Comparison of ENCODE assay signal across 26 cellular contexts in the genomic region with DNA sequence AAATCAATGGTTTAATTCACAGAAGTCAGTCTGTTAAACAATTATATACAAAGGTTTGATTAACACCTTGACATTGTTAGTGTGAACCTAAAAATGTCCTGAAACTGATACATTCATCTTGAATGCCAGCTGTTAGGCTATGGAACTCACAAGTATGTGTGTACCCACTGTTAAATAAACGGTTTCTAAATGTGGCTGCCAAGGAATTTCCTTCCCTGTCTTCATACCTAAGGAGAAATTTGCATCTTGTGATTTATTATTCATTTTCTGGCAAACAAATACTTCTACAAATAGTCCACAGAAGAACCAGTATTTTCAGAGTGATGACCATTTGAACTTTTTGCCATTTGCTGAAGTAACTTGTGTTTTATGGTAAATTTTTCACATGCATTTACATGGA.
A peak's percentile ranks its signal among the peaks of the same experiment; 100 is the strongest.
DNase-seq lines count a peak whose midpoint lies in the region; ATAC-seq, FAIRE-seq and TF ChIP-seq lines count a peak whose summit lies in the region.
"Had no signal": no experiment of that assay in that cellular context is flagged by ENCODE, and none has a peak within 500 bp of the region (broad histone marks: within the 10 kb centered on the region; RNA-seq: fewer than 3 reads in every experiment).

No MANE protein-coding gene starts in this region.

- DNase-seq in EH (ENCODE audit: low read depth), result peak; percentile 40
- peak; percentile 63 for DNase-seq in astrocyte (ENCODE audit: low read depth)
- peak; percentile 58 for DNase-seq in fibroblast of peridontal ligament (ENCODE audit: extremely low read depth)
- DNase-seq in renal cortical epithelial cell (ENCODE audit: low read depth), result peak; percentile 77
- DNase-seq in NOMO-1 (lab: John Stamatoyannopoulos, UW; ENCODE audit: unreplicated experiment in 2 of 2), result no peak
- DNase-seq: activated CD4-positive, alpha-beta memory T cell treated with anti-CD3 and anti-CD28 coated beads, Interleukin-2, amount 10 ng/mL, durations not matched to agents 7 days and 5 days; activated naive CD4-positive, alpha-beta T cell; anterior cingulate cortex; left ventricle myocardium inferior; MG63; mucosa of descending colon; NCI-H1436; NCI-H2171; NCI-H748 treated with DMSO at 0.1 percent for 48 hours; OCI-M1; stimulated activated naive CD8-positive, alpha-beta T cell treated with anti-CD3 and anti-CD28 coated beads, Interleukin-15, amount 100 ng/mL, for 72 hours; T-helper 2 cell had no signal

- TF ChIP-seq CTCF in astrocyte (IDR thresholded peaks at IDR 0.05; ENCODE audit: insufficient read depth, low read depth, low read length), result no peak

- no peak overlapping the region for H3K27ac ChIP-seq in astrocyte (ENCODE audit: low read depth, low read length)
- H3K27ac ChIP-seq: BLaER1, left ventricle myocardium inferior, SJSA1 had no signal

- H3K27ac Mint-ChIP-seq in astrocyte (ENCODE audit: unreplicated experiment), result no peak overlapping the region
- H3K27ac Mint-ChIP-seq: activated CD4-positive, alpha-beta memory T cell treated with anti-CD3 and anti-CD28 coated beads, Interleukin-2, amount 10 ng/mL, durations not matched to agents 7 days and 5 days; stimulated activated naive CD8-positive, alpha-beta T cell treated with anti-CD3 and anti-CD28 coated beads, Interleukin-15, amount 100 ng/mL, for 72 hours; WTC11 had no signal

- no peak for ATAC-seq in GM19395 (IDR thresholded peaks at IDR 0.05; ENCODE audit: unreplicated experiment)
- ATAC-seq in activated CD4-positive, CD25-positive, alpha-beta regulatory T cell treated with anti-CD3 and anti-CD28 coated beads, Interleukin-2, amount 50 U/mL, for 24 hours, result no peak
- no peak for ATAC-seq in GM18868 (IDR thresholded peaks at IDR 0.05; ENCODE audit: unreplicated experiment)
- ATAC-seq: stimulated activated naive CD8-positive, alpha-beta T cell treated with anti-CD3 and anti-CD28 coated beads, Interleukin-15, amount 100 ng/mL, for 72 hours; WTC11 had no signal

- no peak overlapping the region for H3K4me3 ChIP-seq in astrocyte (ENCODE audit: insufficient read depth, low read depth, low read length)
- H3K4me3 ChIP-seq: BLaER1, HAP-1, left ventricle myocardium inferior, MG63, mucosa of descending colon, SJSA1 had no signal

- H3K27me3 ChIP-seq in astrocyte (ENCODE audit: insufficient read depth, low read length), result no peaks in the 10 kb centered on the region
- H3K27me3 ChIP-seq: BLaER1, MG63, SJSA1 had no signal

- no peak overlapping the region for H2AFZ ChIP-seq in astrocyte (ENCODE audit: low read depth, low read length)

- H3K9me3 ChIP-seq in astrocyte (ENCODE audit: insufficient read depth, low read depth, low read length), result no peaks in the 10 kb centered on the region
- H3K9me3 ChIP-seq: BLaER1, HAP-1, left ventricle myocardium inferior, MG63, mucosa of descending colon, SJSA1 had no signal

- peaks cover 1% of the 10 kb centered on the region for H3K9me3 Mint-ChIP-seq in astrocyte (ENCODE audit: unreplicated experiment)
- H3K9me3 Mint-ChIP-seq: activated CD4-positive, alpha-beta memory T cell treated with anti-CD3 and anti-CD28 coated beads, Interleukin-2, amount 10 ng/mL, durations not matched to agents 7 days and 5 days; stimulated activated naive CD8-positive, alpha-beta T cell treated with anti-CD3 and anti-CD28 coated beads, Interleukin-15, amount 100 ng/mL, for 72 hours; WTC11 had no signal

- H3K4me3 Mint-ChIP-seq in astrocyte (ENCODE audit: unreplicated experiment), result no peak overlapping the region
- H3K4me3 Mint-ChIP-seq: activated CD4-positive, alpha-beta memory T cell treated with anti-CD3 and anti-CD28 coated beads, Interleukin-2, amount 10 ng/mL, durations not matched to agents 7 days and 5 days; stimulated activated naive CD8-positive, alpha-beta T cell treated with anti-CD3 and anti-CD28 coated beads, Interleukin-15, amount 100 ng/mL, for 72 hours; WTC11 had no signal

- no peaks in the 10 kb centered on the region for H3K79me2 ChIP-seq in astrocyte (ENCODE audit: insufficient read depth, low read length)

- H3K36me3 Mint-ChIP-seq in astrocyte (ENCODE audit: low read depth, unreplicated experiment), result peaks cover 3% of the 10 kb centered on the region

- no peaks in the 10 kb centered on the region for H3K36me3 ChIP-seq in astrocyte (ENCODE audit: insufficient read depth, low read length)
- H3K36me3 ChIP-seq: BLaER1, HAP-1 had no signal

- H3K27me3 Mint-ChIP-seq in astrocyte (ENCODE audit: low read depth, unreplicated experiment), result no peaks in the 10 kb centered on the region

- FAIRE-seq in astrocyte (lab: Jason Lieb, UNC), result peak; percentile 32
- FAIRE-seq: A204.1, colon had no signal

- peaks cover 29% of the 10 kb centered on the region for H3K4me1 Mint-ChIP-seq in astrocyte (ENCODE audit: low read depth, unreplicated experiment)
- H3K4me1 Mint-ChIP-seq: activated CD4-positive, alpha-beta memory T cell treated with anti-CD3 and anti-CD28 coated beads, Interleukin-2, amount 10 ng/mL, durations not matched to agents 7 days and 5 days; stimulated activated naive CD8-positive, alpha-beta T cell treated with anti-CD3 and anti-CD28 coated beads, Interleukin-15, amount 100 ng/mL, for 72 hours; WTC11 had no signal

- peaks cover 38% of the 10 kb centered on the region for H3K4me1 ChIP-seq in astrocyte (ENCODE audit: insufficient read depth, low read length)
- H3K4me1 ChIP-seq: BLaER1, HAP-1 had no signal

- H3K4me2 ChIP-seq in astrocyte (ENCODE audit: low read length), result no peak overlapping the region
- H3K4me2 ChIP-seq: BLaER1 had no signal

- no peak overlapping the region for H3K9ac ChIP-seq in astrocyte (ENCODE audit: low read length)
- H3K9ac ChIP-seq: BLaER1 had no signal

- no peaks in the 10 kb centered on the region for H4K20me1 ChIP-seq in astrocyte (ENCODE audit: insufficient read depth, low read length)
- H4K20me1 ChIP-seq: BLaER1 had no signal

Comparison
In these comparisons a context has a peak if more than half of its experiments do, and no peak if none do; other contexts are left out.
1. DNase-seq: peak in EH (single experiment), astrocyte (single experiment), fibroblast of peridontal ligament (single experiment) and renal cortical epithelial cell (single experiment); none in NOMO-1 (0 of 2).